Comparison of ENCODE assay signal across 22 cellular contexts in the genomic region with DNA sequence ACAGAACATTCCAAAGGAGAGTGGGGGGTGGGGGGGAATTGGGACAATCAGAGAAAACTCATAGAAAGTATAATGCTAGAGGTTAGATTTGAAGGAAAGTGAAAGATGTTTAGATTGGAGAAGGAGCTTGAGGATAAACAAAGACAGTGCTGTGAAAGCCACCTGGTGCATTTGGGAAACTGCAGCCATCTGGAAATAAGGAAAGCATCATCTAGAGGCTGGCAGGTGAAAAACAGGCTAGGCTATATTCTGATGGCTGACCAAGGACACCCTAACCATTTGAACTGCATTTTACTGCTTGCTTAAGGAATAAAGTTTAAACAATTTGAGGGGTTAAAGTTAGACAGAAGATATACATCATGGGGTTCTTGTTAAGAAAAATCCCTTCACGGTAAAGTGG.
DNase-seq lines count a peak whose midpoint lies in the region; ATAC-seq and TF ChIP-seq lines count a peak whose summit lies in the region.
"Had no signal": no experiment of that assay in that cellular context is flagged by ENCODE, and none has a peak within 500 bp of the region (broad histone marks: within the 10 kb centered on the region; RNA-seq: fewer than 3 reads in every experiment).

No MANE protein-coding gene starts in this region.

- RAD21 ChIA-PET in HCT116 (lab: Charles Lee; ENCODE audit: low non-redundant PET in 1 of 2, low total read pairs in 2 of 2, uncharacterized antibody in 2 of 2, unreplicated experiment in 2 of 2): no interaction called here

- no peaks in the 10 kb centered on the region for H3K9me3 Mint-ChIP-seq in activated CD8-positive, alpha-beta T cell treated with anti-CD3 and anti-CD28 coated beads, Interleukin-2, amount 10 ng/mL, durations not matched to agents 7 days and 5 days (ENCODE audit: insufficient read depth)
- H3K9me3 Mint-ChIP-seq: CD8-positive, alpha-beta T cell; T-cell had no signal

- TF ChIP-seq POLR2A in HCT116 (IDR thresholded peaks at IDR 0.05; ENCODE audit: borderline replicate concordance, extremely low read depth, insufficient read depth, insufficient read length): no peak
- no peak for TF ChIP-seq POLR2A in transverse colon (IDR thresholded peaks at IDR 0.05)

- POLR2A ChIA-PET in HCT116 (lab: Charles Lee) (no interaction called here), PC-3 (lab: Charles Lee; ENCODE audit: unreplicated experiment) (no interaction called here)
- POLR2A ChIA-PET in activated CD8-positive, alpha-beta T cell treated with anti-CD3 and anti-CD28 coated beads, Interleukin-2, amount 10 ng/mL, durations not matched to agents 7 days and 5 days (lab: Charles Lee): no interaction called here

- 25 to 45% methylated on average over 1 of the region's 1 CpG for WGBS in transverse colon (ENCODE audit: low coverage in 1 of 2), 2 donors

- H3K9me3 ChIP-seq in HCT116 (ENCODE audit: control insufficient read depth in 1 of 2, insufficient read depth in 1 of 2, low read depth in 1 of 2, low read length in 2 of 2): no peaks in the 10 kb centered on the region
- H3K9me3 ChIP-seq in PC-3 (ENCODE audit: low read length): no peaks in the 10 kb centered on the region
- no peaks in the 10 kb centered on the region for H3K9me3 ChIP-seq in tibial artery
- H3K9me3 ChIP-seq in transverse colon: no peaks in the 10 kb centered on the region
- H3K9me3 ChIP-seq: SJSA1 had no signal

- BruUV-seq in HCT116 (replicated peaks; lab: Mats Ljungman, UMichigan) (no TSS peak), PC-3 (replicated peaks; lab: Mats Ljungman, UMichigan) (no TSS peak)

- no peaks in the 10 kb centered on the region for H4K20me1 ChIP-seq in HCT116 (ENCODE audit: insufficient read depth)
- H4K20me1 ChIP-seq in PC-3 (ENCODE audit: low read length): no peaks in the 10 kb centered on the region

- no peaks in the 10 kb centered on the region for H3K4me1 Mint-ChIP-seq in activated CD8-positive, alpha-beta T cell treated with anti-CD3 and anti-CD28 coated beads, Interleukin-2, amount 10 ng/mL, durations not matched to agents 7 days and 5 days (ENCODE audit: low read depth)
- H3K4me1 Mint-ChIP-seq: T-cell had no signal

- H3K4me1 ChIP-seq in HCT116 (ENCODE audit: control insufficient read depth in 1 of 2, insufficient read depth in 2 of 2, low read length in 2 of 2) (no peaks in the 10 kb centered on the region), PC-3 (ENCODE audit: insufficient read depth, low read length) (0 out of 2 replicates have a peak, but pooled peaks cover 3% of the 10 kb centered on the region), tibial artery (peaks cover 0 to 25% (median 14%) of the 10 kb centered on the region in 4 donors), transverse colon (peaks cover 0 to 3% (median 0%) of the 10 kb centered on the region in 4 donors)
- H3K4me1 ChIP-seq: SJSA1 had no signal

- H3K27ac Mint-ChIP-seq in activated CD8-positive, alpha-beta T cell treated with anti-CD3 and anti-CD28 coated beads, Interleukin-2, amount 10 ng/mL, durations not matched to agents 7 days and 5 days: no peak overlapping the region
- H3K27ac Mint-ChIP-seq: B cell; CD8-positive, alpha-beta T cell; T-cell had no signal

- H3K9me2 ChIP-seq in HCT116 (ENCODE audit: insufficient read depth): no peaks in the 10 kb centered on the region
- no peaks in the 10 kb centered on the region for H3K9me2 ChIP-seq in PC-3 (replicated peaks; ENCODE audit: low read length)

- TF ChIP-seq RAD21 in HCT116 (IDR thresholded peaks at IDR 0.05; ENCODE audit: low read depth): peak; percentile 8; the same call in 1 of the 2 replicates

- H3K27ac ChIP-seq in HCT116 (ENCODE audit: low read depth, low read length): no peak overlapping the region
- no peak overlapping the region for H3K27ac ChIP-seq in PC-3 (ENCODE audit: low read length)
- peak overlapping the region; percentile 65 to 67 for H3K27ac ChIP-seq in tibial artery
- H3K27ac ChIP-seq in transverse colon: no peak overlapping the region
- H3K27ac ChIP-seq: C4-2B, PC-9, SJSA1 had no signal

- H3K27me3 ChIP-seq in HCT116 (ENCODE audit: insufficient read depth, low read length) (no peaks in the 10 kb centered on the region), PC-3 (ENCODE audit: low read length) (no peaks in the 10 kb centered on the region), tibial artery (no peaks in the 10 kb centered on the region), transverse colon (no peaks in the 10 kb centered on the region)
- H3K27me3 ChIP-seq: SJSA1 had no signal

- CTCF ChIA-PET in HCT116 (lab: Charles Lee): no interaction called here
- CTCF ChIA-PET in PC-3 (lab: Charles Lee): no interaction called here
- CTCF ChIA-PET in activated CD8-positive, alpha-beta T cell treated with anti-CD3 and anti-CD28 coated beads, Interleukin-2, amount 10 ng/mL, durations not matched to agents 7 days and 5 days (lab: Charles Lee): no interaction called here

- H3K4me3 ChIP-seq in HCT116 (replicated peaks in 1 of 2; ENCODE audit: low read depth in 1 of 2, low read length in 2 of 2) (no peak overlapping the region), PC-3 (ENCODE audit: low read length) (no peak overlapping the region), epithelial cell of esophagus (ENCODE audit: low read length) (no peak overlapping the region), tibial artery (no peak overlapping the region), transverse colon (no peak overlapping the region)
- H3K4me3 ChIP-seq: PC-9, SJSA1 had no signal

- DNase-seq in HCT116 (ENCODE audit: low read depth, low spot score) (no peak), PC-3 (peak; percentile 15), epithelial cell of esophagus (ENCODE audit: low read depth) (no peak), tibial artery (no peak), transverse colon (no peak), HCEC 1CT (no peak)
- no peak for DNase-seq in activated CD8-positive, alpha-beta T cell treated with anti-CD3 and anti-CD28 coated beads, Interleukin-2, amount 10 ng/mL, durations not matched to agents 7 days and 5 days
- DNase-seq: CD8-positive, alpha-beta T cell; DMS153; NCI-H1092; NCI-H1436; NCI-H187; NCI-H2081 treated with DMSO at 0.1 percent for 48 hours; NCI-H82; NK-92 treated with Interleukin-12 subunit alpha and Interleukin-12 subunit beta, amount 100 ng/mL, for 24 hours; PC-9; Right ventricle myocardium superior; RPMI8226; T-cell had no signal

- H3K79me2 ChIP-seq in HCT116 (ENCODE audit: insufficient read depth, low read length) (no peaks in the 10 kb centered on the region), PC-3 (ENCODE audit: low read length) (no peaks in the 10 kb centered on the region)

- no peaks in the 10 kb centered on the region for H3K36me3 Mint-ChIP-seq in activated CD8-positive, alpha-beta T cell treated with anti-CD3 and anti-CD28 coated beads, Interleukin-2, amount 10 ng/mL, durations not matched to agents 7 days and 5 days (ENCODE audit: low read depth)
- H3K36me3 Mint-ChIP-seq: CD8-positive, alpha-beta T cell; T-cell had no signal

- no peaks in the 10 kb centered on the region for H3F3A ChIP-seq in PC-3 (ENCODE audit: low read length, unreplicated experiment)

- H3K4me3 Mint-ChIP-seq in activated CD8-positive, alpha-beta T cell treated with anti-CD3 and anti-CD28 coated beads, Interleukin-2, amount 10 ng/mL, durations not matched to agents 7 days and 5 days: no peak overlapping the region
- H3K4me3 Mint-ChIP-seq: B cell; CD8-positive, alpha-beta T cell; T-cell had no signal

- H2AFZ ChIP-seq in HCT116 (ENCODE audit: low read depth, low read length, poor library complexity, severe bottlenecking) (no peak overlapping the region), PC-3 (ENCODE audit: low read length) (no peak overlapping the region)
- H2AFZ ChIP-seq: PC-9 had no signal

- intact Hi-C loops in HCT116 (cut with micrococcal nuclease) (no loop called here), PC-3 (cut with micrococcal nuclease) (loop anchor here (10.0 kb wide), 1 partner anchor 152 kb away; no protein-coding TSS in a partner anchor), tibial artery (cut with DNase I; ENCODE audit: low total_unique reads) (no loop called here), transverse colon (cut with DNase I; ENCODE audit: low total_unique reads) (no loop called here)

- H3K36me3 ChIP-seq in HCT116 (ENCODE audit: control insufficient read depth in 1 of 2, insufficient read depth in 2 of 2, low read length in 2 of 2): no peaks in the 10 kb centered on the region
- no peaks in the 10 kb centered on the region for H3K36me3 ChIP-seq in PC-3 (ENCODE audit: low read depth, low read length)
- H3K36me3 ChIP-seq in tibial artery: no peaks in the 10 kb centered on the region
- H3K36me3 ChIP-seq in transverse colon: no peaks in the 10 kb centered on the region
- H3K36me3 ChIP-seq: SJSA1 had no signal

- H3K9ac ChIP-seq in HCT116 (ENCODE audit: low read length): no peak overlapping the region
- H3K9ac ChIP-seq in PC-3 (ENCODE audit: low read length): no peak overlapping the region

- TF ChIP-seq EP300 in transverse colon (IDR thresholded peaks at IDR 0.05; ENCODE audit: low read depth): no peak

- TF ChIP-seq CTCF in HCT116 (IDR thresholded peaks at IDR 0.05 in 2 of 3, conservative IDR thresholded peaks at IDR 0.05 in 1 of 3; ENCODE audit: borderline replicate concordance in 1 of 3, insufficient read depth in 1 of 3, low read depth in 2 of 3, low read length in 2 of 3) (peak in 2 of 3 experiments; percentile 23 to 34; a peak in 2 of 6 replicates), PC-3 (conservative IDR thresholded peaks at IDR 0.05; ENCODE audit: low read depth, low read length) (peak; percentile 34), epithelial cell of esophagus (IDR thresholded peaks at IDR 0.05; ENCODE audit: insufficient read depth, low read depth, low read length, missing control alignments) (peak; percentile 30), tibial artery (IDR thresholded peaks at IDR 0.05) (no peak), transverse colon (IDR thresholded peaks at IDR 0.05) (no peak)

- H3K4me2 ChIP-seq in HCT116 (ENCODE audit: low read length): no peak overlapping the region
- no peak overlapping the region for H3K4me2 ChIP-seq in PC-3 (ENCODE audit: low read length)
- H3K4me2 ChIP-seq: PC-9 had no signal

- ATAC-seq in HCT116 (peak; percentile 80), PC-3 (peak; percentile 40; the same call in 1 of the 2 replicates)
- no peak for ATAC-seq in activated CD8-positive, alpha-beta T cell treated with anti-CD3 and anti-CD28 coated beads, Interleukin-2, amount 10 ng/mL, durations not matched to agents 7 days and 5 days
- ATAC-seq: CD8-positive, alpha-beta T cell; T-cell had no signal

- no peaks in the 10 kb centered on the region for H3K27me3 Mint-ChIP-seq in activated CD8-positive, alpha-beta T cell treated with anti-CD3 and anti-CD28 coated beads, Interleukin-2, amount 10 ng/mL, durations not matched to agents 7 days and 5 days (ENCODE audit: low read depth)
- H3K27me3 Mint-ChIP-seq: T-cell had no signal

- in situ Hi-C loops in transverse colon (cut with MboI; ENCODE audit: low pct_ligation_motif_present in 1 of 4, low pct_unique_long_range_greater_than_20kb in 1 of 4, low sequenced_read_pairs in 3 of 4): no loop called here

TF ChIP-seq in HCT116, 20 proteins besides CTCF, POLR2A, EP300 and RAD21 (continues in another document):
- no peak for TF ChIP-seq SP1 (IDR thresholded peaks at IDR 0.05; ENCODE audit: low read depth)
- TF ChIP-seq ZFX (IDR thresholded peaks at IDR 0.05): no peak
- no peak for TF ChIP-seq SIN3A (IDR thresholded peaks at IDR 0.05; ENCODE audit: low read depth)

Comparison
In these comparisons a context has a peak if more than half of its experiments do, and no peak if none do; other contexts are left out.
1. H3K27ac ChIP-seq: peak in tibial artery (2 of 2); none in HCT116 (single experiment), PC-3 (single experiment) and transverse colon (0 of 4).
2. CTCF ChIP-seq: peak in HCT116 (2 of 3), PC-3 (single experiment) and epithelial cell of esophagus (single experiment); none in tibial artery (0 of 2) and transverse colon (0 of 5).